21 cellular contexts compared by ENCODE assay signal in genomic region chr2:147399011-147399410, GRCh38.
DNase-seq lines count a peak whose midpoint lies in the region; ATAC-seq and TF ChIP-seq lines count a peak whose summit lies in the region.
"Had no signal": no experiment of that assay in that cellular context is flagged by ENCODE, and none has a peak within 500 bp of the region (broad histone marks: within the 10 kb centered on the region; RNA-seq: fewer than 3 reads in every experiment).

No MANE protein-coding gene starts in this region.

- no peak for TF ChIP-seq CTCF in fibroblast of lung (conservative IDR thresholded peaks at IDR 0.05 in 1 of 2, IDR thresholded peaks at IDR 0.05 in 1 of 2; ENCODE audit: low read depth in 1 of 2, low read length in 2 of 2)
- no peak for TF ChIP-seq CTCF in lung (IDR thresholded peaks at IDR 0.05; ENCODE audit: control extremely low read depth, extremely low read depth)
- no peak for TF ChIP-seq CTCF in esophagus squamous epithelium (IDR thresholded peaks at IDR 0.05)

- H3K4me3 ChIP-seq in fibroblast of lung (replicated peaks in 1 of 4; ENCODE audit: control extremely low read depth in 1 of 4, insufficient read depth in 1 of 4, low read depth in 3 of 4, low read length in 4 of 4), result no peak overlapping the region
- H3K4me3 ChIP-seq in lung, result no peak overlapping the region
- no peak overlapping the region for H3K4me3 ChIP-seq in skeletal muscle cell (ENCODE audit: low read depth, low read length)
- no peak overlapping the region for H3K4me3 ChIP-seq in esophagus squamous epithelium
- H3K4me3 ChIP-seq: A549, BLaER1 had no signal

- TF ChIP-seq POLR2A in esophagus squamous epithelium (IDR thresholded peaks at IDR 0.05), result no peak

- 63% methylated on average over 2 of the region's 2 CpGs for WGBS in lung, 2 donors
- 52 to 71% methylated on average over 2 of the region's 2 CpGs for WGBS in esophagus squamous epithelium, 2 donors

- H3K36me3 ChIP-seq in fibroblast of lung (ENCODE audit: control insufficient read depth, insufficient read depth, low read length) (no peaks in the 10 kb centered on the region), lung (ENCODE audit: control insufficient read depth in 2 of 2, insufficient read depth in 2 of 2, low read length in 2 of 2) (no peaks in the 10 kb centered on the region), esophagus squamous epithelium (no peaks in the 10 kb centered on the region)
- H3K36me3 ChIP-seq: BLaER1 had no signal

- H3K9me3 ChIP-seq in fibroblast of lung (ENCODE audit: control insufficient read depth, insufficient read depth, low read depth, low read length) (no peaks in the 10 kb centered on the region), lung (ENCODE audit: control insufficient read depth in 2 of 2, insufficient read depth in 1 of 2, low read length in 1 of 2) (no peaks in the 10 kb centered on the region), esophagus squamous epithelium (no peaks in the 10 kb centered on the region)
- H3K9me3 ChIP-seq: A549, BLaER1 had no signal

- H3K9ac ChIP-seq in fibroblast of lung (ENCODE audit: insufficient read depth, low read length), result no peak overlapping the region
- H3K9ac ChIP-seq: BLaER1 had no signal

- H3K27me3 ChIP-seq in fibroblast of lung (ENCODE audit: control insufficient read depth, insufficient read depth, low read length) (no peaks in the 10 kb centered on the region), lung (ENCODE audit: control insufficient read depth, insufficient read depth) (no peaks in the 10 kb centered on the region), esophagus squamous epithelium (no peaks in the 10 kb centered on the region)
- H3K27me3 ChIP-seq: BLaER1 had no signal

- H4K20me1 ChIP-seq in fibroblast of lung (ENCODE audit: control insufficient read depth, extremely low read depth, insufficient read depth, low read length), result no peaks in the 10 kb centered on the region
- H4K20me1 ChIP-seq: BLaER1 had no signal

- H3K27ac ChIP-seq in fibroblast of lung (ENCODE audit: insufficient read depth, low read length) (no peak overlapping the region), lung (ENCODE audit: low read depth in 1 of 2, low read length in 1 of 2) (no peak overlapping the region), esophagus squamous epithelium (peak overlapping the region in 1 of 4 donors; percentile 49)
- H3K27ac ChIP-seq: A549, BLaER1, HL-60 had no signal

- H3K4me1 ChIP-seq in fibroblast of lung (ENCODE audit: control insufficient read depth, extremely low read depth, insufficient read depth, low read length), result no peaks in the 10 kb centered on the region
- no peaks in the 10 kb centered on the region for H3K4me1 ChIP-seq in lung (ENCODE audit: control insufficient read depth in 2 of 2, insufficient read depth in 2 of 2, low read length in 2 of 2)
- peaks cover 0 to 4% (median 0%) of the 10 kb centered on the region in 3 donors for H3K4me1 ChIP-seq in esophagus squamous epithelium
- H3K4me1 ChIP-seq: A549, BLaER1 had no signal

- H3K79me2 ChIP-seq in fibroblast of lung (ENCODE audit: control insufficient read depth, insufficient read depth, low read length), result no peaks in the 10 kb centered on the region

- no peak overlapping the region for H3K4me2 ChIP-seq in fibroblast of lung (ENCODE audit: extremely low read depth, insufficient read depth, low read length)
- H3K4me2 ChIP-seq: A549, BLaER1 had no signal

- DNase-seq in HCEC 1CT (peak; percentile 11), fibroblast of lung (ENCODE audit: low read depth in 2 of 2) (peak; percentile 3 to 91), lung (ENCODE audit: low spot score) (no peak), skeletal muscle cell (ENCODE audit: low read depth) (peak; percentile 12), esophagus squamous epithelium (lab: John Stamatoyannopoulos, UW) (no peak), SW480 (ENCODE audit: low spot score) (no peak)
- no peak for DNase-seq in activated CD8-positive, alpha-beta memory T cell treated with anti-CD3 and anti-CD28 coated beads, Interleukin-2, amount 50 U/mL, for 4 hours
- DNase-seq: Calu3; CD4-positive, alpha-beta memory T cell; GF-D8; NCI-H1436; NCI-H1930; NCI-H345; NCI-H526; PC-3; RPMI8226; SHP77 treated with DMSO at 0.1 percent for 48 hours had no signal

- H2AFZ ChIP-seq in fibroblast of lung (ENCODE audit: low read length), result no peak overlapping the region

- peak; percentile 58 for ATAC-seq in lung (ENCODE audit: insufficient read depth, low FRiP score)
- ATAC-seq in GM21367 (IDR thresholded peaks at IDR 0.05; ENCODE audit: unreplicated experiment), result no peak
- ATAC-seq: A549, PC-3 had no signal

- intact Hi-C loops in esophagus squamous epithelium (cut with DNase I), result no loop called here

Comparison
In these comparisons a context has a peak if more than half of its experiments do, and no peak if none do; other contexts are left out.
1. DNase-seq: peak in HCEC 1CT (single experiment), fibroblast of lung (2 of 2) and skeletal muscle cell (single experiment); none in lung (single experiment), esophagus squamous epithelium (single experiment), SW480 (single experiment) and activated CD8-positive, alpha-beta memory T cell treated with anti-CD3 and anti-CD28 coated beads, Interleukin-2, amount 50 U/mL, for 4 hours (single experiment).